17 cellular contexts compared by ENCODE assay signal in genomic region chr4:156672492-156672891, GRCh38.
DNase-seq lines count a peak whose midpoint lies in the region; ATAC-seq, FAIRE-seq and TF ChIP-seq lines count a peak whose summit lies in the region.
"Had no signal": no experiment of that assay in that cellular context is flagged by ENCODE, and none has a peak within 500 bp of the region (broad histone marks: within the 10 kb centered on the region; RNA-seq: fewer than 3 reads in every experiment).

No MANE protein-coding gene starts in this region.

- TF ChIP-seq EP300 in H1 (IDR thresholded peaks at IDR 0.05; ENCODE audit: borderline replicate concordance in 1 of 2, low read depth in 2 of 2, low read length in 2 of 2), result no peak

- H3K4me2 ChIP-seq in H1 (ENCODE audit: insufficient read depth in 1 of 2, low read depth in 2 of 2, low read length in 2 of 2), result no peak overlapping the region

- H2BK15ac ChIP-seq in H1 (ENCODE audit: low read length), result no peak overlapping the region

- H3K23me2 ChIP-seq in H1 (ENCODE audit: low read depth, low read length), result no peaks in the 10 kb centered on the region

- no peak overlapping the region for H2BK5ac ChIP-seq in H1 (ENCODE audit: low read depth, low read length)

- TF ChIP-seq RAD21 in H1 (IDR thresholded peaks at IDR 0.05 in 1 of 2, conservative IDR thresholded peaks at IDR 0.05 in 1 of 2; ENCODE audit: low read depth in 2 of 2, low read length in 2 of 2), result no peak

- no peak overlapping the region for H2AK5ac ChIP-seq in H1 (ENCODE audit: low read depth, low read length)

- no peak overlapping the region for H3K4ac ChIP-seq in H1 (replicated peaks; ENCODE audit: insufficient read length, low read depth, low read length)

- POLR2A ChIA-PET in H1 (lab: Charles Lee; ENCODE audit: partially characterized antibody), result no interaction called here

- H3K4me1 ChIP-seq in H1 (replicated peaks in 1 of 4; ENCODE audit: control insufficient read depth in 3 of 4, insufficient read depth in 4 of 4, low read length in 3 of 4) (peaks cover 0 to 4% (median 0%) of the 10 kb centered on the region in 4 experiments; a peak in 1 of 7 replicates), ascending aorta (no peaks in the 10 kb centered on the region)
- H3K4me1 ChIP-seq: prostate gland, vagina had no signal

- no peak overlapping the region for H2BK20ac ChIP-seq in H1 (ENCODE audit: low read length)

- H3K27me3 ChIP-seq in H1 (replicated peaks in 1 of 4; ENCODE audit: control insufficient read depth in 3 of 4, extremely low read depth in 1 of 4, insufficient read depth in 3 of 4, low read length in 3 of 4) (no peaks in the 10 kb centered on the region), ascending aorta (no peaks in the 10 kb centered on the region)
- H3K27me3 ChIP-seq: vagina had no signal

- intact Hi-C loops in ascending aorta (cut with DNase I), result no loop called here

- no peak overlapping the region for H4K8ac ChIP-seq in H1 (ENCODE audit: extremely low read depth, insufficient read depth, low read length)

- H3K79me2 ChIP-seq in H1 (ENCODE audit: control insufficient read depth in 1 of 2, insufficient read depth in 2 of 2, low read length in 2 of 2), result no peaks in the 10 kb centered on the region

- ATAC-seq in HG03280 (IDR thresholded peaks at IDR 0.05; ENCODE audit: unreplicated experiment) (no peak), GM18868 (IDR thresholded peaks at IDR 0.05; ENCODE audit: unreplicated experiment) (no peak), GM19467 (IDR thresholded peaks at IDR 0.05; ENCODE audit: unreplicated experiment) (no peak)

- no peak overlapping the region for H3K14ac ChIP-seq in H1 (ENCODE audit: insufficient read length)

- H2AFZ ChIP-seq in H1 (ENCODE audit: low read length), result 0 out of 2 replicates have a peak overlapping the region, but pooled peaks have one; percentile 50

- CTCF ChIA-PET in H1 (lab: Charles Lee; ENCODE audit: partially characterized antibody), result interaction anchor here (0.7 to 2.4 kb wide), 6 partner anchors 12 to 503 kb away, joined by 3 to 13 read pairs (median 4); no protein-coding TSS in a partner anchor

- H2BK120ac ChIP-seq in H1 (replicated peaks; ENCODE audit: low read depth, low read length), result no peak overlapping the region

- H4K20me1 ChIP-seq in H1 (replicated peaks in 1 of 2; ENCODE audit: control insufficient read depth in 1 of 2, insufficient read depth in 2 of 2, low read length in 2 of 2), result no peaks in the 10 kb centered on the region

- no peak overlapping the region for H3K9ac ChIP-seq in H1 (replicated peaks in 1 of 4; ENCODE audit: extremely low read depth in 1 of 4, low read depth in 3 of 4, low read length in 3 of 4)

- H3K23ac ChIP-seq in H1 (ENCODE audit: insufficient read length), result no peak overlapping the region

- H3K27ac ChIP-seq in H1 (ENCODE audit: low read depth, low read length) (no peak overlapping the region), ascending aorta (no peak overlapping the region)
- H3K27ac ChIP-seq: prostate gland, vagina had no signal

- no peaks in the 10 kb centered on the region for H3K79me1 ChIP-seq in H1 (ENCODE audit: low read depth, low read length)

- H3K36me3 ChIP-seq in H1 (ENCODE audit: control insufficient read depth in 2 of 4, insufficient read depth in 4 of 4, low read length in 3 of 4) (no peaks in the 10 kb centered on the region), ascending aorta (no peaks in the 10 kb centered on the region)
- H3K36me3 ChIP-seq: prostate gland, vagina had no signal

- TF ChIP-seq CTCF in H1 (IDR thresholded peaks at IDR 0.05; ENCODE audit: control extremely low read depth in 1 of 3, insufficient read depth in 1 of 3, low read depth in 1 of 3, low read length in 3 of 3) (no peak), ascending aorta (IDR thresholded peaks at IDR 0.05) (no peak)

- H4K91ac ChIP-seq in H1 (replicated peaks; ENCODE audit: insufficient read length, low read length), result no peak overlapping the region

- H3K4me3 ChIP-seq in H1 (ENCODE audit: extremely low read depth in 1 of 4, insufficient read depth in 2 of 4, low read depth in 3 of 4, low read length in 4 of 4) (no peak overlapping the region), ascending aorta (no peak overlapping the region)
- H3K4me3 ChIP-seq: prostate gland had no signal

- TF ChIP-seq POLR2A in H1 (IDR thresholded peaks at IDR 0.05; ENCODE audit: control extremely low read depth in 1 of 2, low read depth in 2 of 2, low read length in 2 of 2), result no peak

- H3K18ac ChIP-seq in H1 (ENCODE audit: extremely low read depth, low read length), result no peak overlapping the region

- FAIRE-seq in H1 (lab: Jason Lieb, UNC), result no peak
- FAIRE-seq: kidney had no signal

- DNase-seq in DMS 273 treated with DMSO at 0.1 percent for 48 hours (lab: John Stamatoyannopoulos, UW) (peak; percentile 48), NCI-H446 (lab: John Stamatoyannopoulos, UW) (peak; percentile 86 to 96), H1 (ENCODE audit: low read depth in 1 of 2, low spot score in 2 of 2) (no peak), myocyte (ENCODE audit: low read depth) (peak; percentile 46), ascending aorta (ENCODE audit: low spot score in 2 of 2) (no peak)
- DNase-seq: activated CD4-positive, alpha-beta T cell treated with anti-CD3 and anti-CD28 coated beads, Interleukin-2, amount 50 U/mL, for 1 hour; activated naive CD8-positive, alpha-beta T cell treated with anti-CD3 and anti-CD28 coated beads, Interleukin-2, amount 10 ng/mL, durations not matched to agents 7 days and 5 days; activated T-cell treated with anti-CD3 and anti-CD28 coated beads for 4 hours; central memory CD4-positive, alpha-beta T cell; GDM1; kidney; NCI-H1092 had no signal

- 50% methylated on average over 3 of the region's 3 CpGs; no CpG with 5 or more reads in 1 of the 2 experiments for WGBS in H1 (ENCODE audit: extremely low coverage in 1 of 2, insufficient coverage in 1 of 2, insufficient read length in 1 of 2, insufficient replicate concordance in 2 of 2, low coverage in 1 of 2, low lambda C conversion rate in 2 of 2, missing lambda C conversion rate in 1 of 2), 2 experiments

- no peak overlapping the region for H2BK12ac ChIP-seq in H1 (ENCODE audit: low read depth, low read length)

- no peak overlapping the region for H3K56ac ChIP-seq in H1 (replicated peaks; ENCODE audit: insufficient read length, low read depth, low read length)

- no peaks in the 10 kb centered on the region for H3K9me3 ChIP-seq in H1 (ENCODE audit: insufficient read depth in 2 of 2, low read depth in 1 of 2, low read length in 1 of 2)
- H3K9me3 ChIP-seq in ascending aorta, result no peaks in the 10 kb centered on the region
- H3K9me3 ChIP-seq: prostate gland, vagina had no signal

- no peak overlapping the region for H4K5ac ChIP-seq in H1 (ENCODE audit: insufficient read length, low read depth, low read length)

TF ChIP-seq in H1, 55 proteins besides CTCF, POLR2A, EP300 and RAD21:
- TF ChIP-seq YY1 (IDR thresholded peaks at IDR 0.05; ENCODE audit: low read depth, low read length), result no peak
- TF ChIP-seq SRF (IDR thresholded peaks at IDR 0.05; ENCODE audit: low read depth, low read length), result no peak
- TF ChIP-seq JUND (IDR thresholded peaks at IDR 0.05; ENCODE audit: low read length), result no peak
- TF ChIP-seq RNF2 (IDR thresholded peaks at IDR 0.05; ENCODE audit: borderline replicate concordance, low read depth, low read length, missing control alignments, poor library complexity, severe bottlenecking), result no peak
- TF ChIP-seq CREB1 (IDR thresholded peaks at IDR 0.05), result no peak
- no peak for TF ChIP-seq E2F6 (IDR thresholded peaks at IDR 0.05)
- no peak for TF ChIP-seq SAP30 (IDR thresholded peaks at IDR 0.05; ENCODE audit: insufficient read depth, insufficient replicate concordance, low read length)
- no peak for TF ChIP-seq GTF2F1 (IDR thresholded peaks at IDR 0.05; ENCODE audit: borderline replicate concordance, low read depth, low read length)
- no peak for TF ChIP-seq BRCA1 (IDR thresholded peaks at IDR 0.05; ENCODE audit: low read depth, low read length)
- TF ChIP-seq CTBP2 (IDR thresholded peaks at IDR 0.05; ENCODE audit: borderline replicate concordance, insufficient read depth, insufficient read length, low read length), result no peak
- no peak for TF ChIP-seq KDM4A (IDR thresholded peaks at IDR 0.05; ENCODE audit: low read depth, low read length, severe bottlenecking)
- TF ChIP-seq TEAD4 (IDR thresholded peaks at IDR 0.05; ENCODE audit: low read depth, low read length), result no peak
- TF ChIP-seq SIX5 (IDR thresholded peaks at IDR 0.05; ENCODE audit: low read depth, low read length), result no peak
- TF ChIP-seq SP1 (IDR thresholded peaks at IDR 0.05; ENCODE audit: low read depth, low read length), result no peak
- TF ChIP-seq CEBPB (IDR thresholded peaks at IDR 0.05; ENCODE audit: low read depth, low read length), result no peak
- TF ChIP-seq CHD1 (IDR thresholded peaks at IDR 0.05; ENCODE audit: low read depth, low read length), result no peak
- TF ChIP-seq EGR1 (IDR thresholded peaks at IDR 0.05; ENCODE audit: borderline replicate concordance, low read depth, low read length), result no peak
- TF ChIP-seq SP4 (IDR thresholded peaks at IDR 0.05; ENCODE audit: low read length), result no peak
- no peak for TF ChIP-seq BACH1 (IDR thresholded peaks at IDR 0.05; ENCODE audit: low read length)
- TF ChIP-seq GABPA (IDR thresholded peaks at IDR 0.05; ENCODE audit: borderline replicate concordance, insufficient read depth, low read length), result no peak

Comparison
In these comparisons a context has a peak if more than half of its experiments do, and no peak if none do; other contexts are left out.
1. DNase-seq: peak in DMS 273 treated with DMSO at 0.1 percent for 48 hours (single experiment), NCI-H446 (2 of 2) and myocyte (single experiment); none in H1 (0 of 2) and ascending aorta (0 of 2).